14 cellular contexts compared by ENCODE assay signal in genomic region chr12:21615441-21615840, GRCh38. TPM values are rescaled to one million over a fixed set of nuclear protein-coding genes. Genes with fewer than 3 reads are reported as not detected.
DNase-seq lines count a peak whose midpoint lies in the region; ATAC-seq and TF ChIP-seq lines count a peak whose summit lies in the region.
"Had no signal": no experiment of that assay in that cellular context is flagged by ENCODE, and none has a peak within 500 bp of the region (broad histone marks: within the 10 kb centered on the region; RNA-seq: fewer than 3 reads in every experiment).

No MANE protein-coding gene starts in this region.

- H3K4me2 ChIP-seq in PC-3 (ENCODE audit: low read length): no peak overlapping the region

- H3K9me2 ChIP-seq in PC-3 (replicated peaks; ENCODE audit: low read length): no peaks in the 10 kb centered on the region

- no peak overlapping the region for H3K9ac ChIP-seq in PC-3 (ENCODE audit: low read length)

- peaks cover 11% of the 10 kb centered on the region for H3K36me3 Mint-ChIP-seq in activated naive CD8-positive, alpha-beta T cell treated with anti-CD3 and anti-CD28 coated beads for 36 hours

- TF ChIP-seq CTCF in PC-3 (conservative IDR thresholded peaks at IDR 0.05; ENCODE audit: low read depth, low read length): no peak

- H3F3A ChIP-seq in PC-3 (ENCODE audit: low read length, unreplicated experiment): no peaks in the 10 kb centered on the region

- BruUV-seq in PC-3 (replicated peaks; lab: Mats Ljungman, UMichigan): no TSS peak

- CTCF ChIA-PET in PC-3 (lab: Charles Lee): no interaction called here

- no peak overlapping the region for H3K27ac ChIP-seq in PC-3 (ENCODE audit: low read length)

- ATAC-seq in PC-3: no peak
- ATAC-seq: right cardiac atrium had no signal

- H3K9me3 ChIP-seq in PC-3 (ENCODE audit: low read length): no peaks in the 10 kb centered on the region

- H3K79me2 ChIP-seq in PC-3 (ENCODE audit: low read length): no peaks in the 10 kb centered on the region

- peak overlapping the region; percentile 76 for H3K27ac Mint-ChIP-seq in activated naive CD8-positive, alpha-beta T cell treated with anti-CD3 and anti-CD28 coated beads for 36 hours

- intact Hi-C loops in PC-3 (cut with micrococcal nuclease): no loop called here

- H3K36me3 ChIP-seq in PC-3 (ENCODE audit: low read depth, low read length): no peaks in the 10 kb centered on the region

- no peaks in the 10 kb centered on the region for H3K4me1 ChIP-seq in PC-3 (ENCODE audit: insufficient read depth, low read length)

- POLR2A ChIA-PET in PC-3 (lab: Charles Lee; ENCODE audit: unreplicated experiment): interaction anchor here (0.6 kb wide), 1 partner anchor 26 kb away, joined by 4 read pairs; no protein-coding TSS in a partner anchor

- H3K27me3 ChIP-seq in PC-3 (ENCODE audit: low read length): no peaks in the 10 kb centered on the region

- H3K4me3 Mint-ChIP-seq in activated naive CD8-positive, alpha-beta T cell treated with anti-CD3 and anti-CD28 coated beads for 36 hours: peak overlapping the region; percentile 5

- peak; percentile 47 for DNase-seq in HCEC 1CT
- DNase-seq in PC-3: peak; percentile 2
- DNase-seq in activated naive CD8-positive, alpha-beta T cell treated with anti-CD3 and anti-CD28 coated beads for 36 hours: peak; percentile 4
- peak; percentile 60 for DNase-seq in pulmonary artery endothelial cell (ENCODE audit: low read depth, low spot score)
- DNase-seq in NCI-H2171 treated with DMSO at 0.1 percent for 48 hours (lab: John Stamatoyannopoulos, UW): no peak
- DNase-seq in central memory CD4-positive, alpha-beta T cell: no peak
- DNase-seq in NK-92 (lab: John Stamatoyannopoulos, UW; ENCODE audit: unreplicated experiment): no peak
- DNase-seq: activated effector memory CD4-positive, alpha-beta T cell treated with Interleukin-2 at 50 U/mL for 16 hours; DMS 273 treated with DMSO at 0.1 percent for 48 hours; effector CD4-positive, alpha-beta T cell; Karpas-422; NCI-H526; right cardiac atrium had no signal

- H2AFZ ChIP-seq in PC-3 (ENCODE audit: low read length): no peak overlapping the region

- peaks cover 6% of the 10 kb centered on the region for H3K9me3 Mint-ChIP-seq in activated naive CD8-positive, alpha-beta T cell treated with anti-CD3 and anti-CD28 coated beads for 36 hours

- H3K4me1 Mint-ChIP-seq in activated naive CD8-positive, alpha-beta T cell treated with anti-CD3 and anti-CD28 coated beads for 36 hours: peaks cover 44% of the 10 kb centered on the region

- H3K27me3 Mint-ChIP-seq in activated naive CD8-positive, alpha-beta T cell treated with anti-CD3 and anti-CD28 coated beads for 36 hours: no peaks in the 10 kb centered on the region

- no peak overlapping the region for H3K4me3 ChIP-seq in PC-3 (ENCODE audit: low read length)

- no peaks in the 10 kb centered on the region for H4K20me1 ChIP-seq in PC-3 (ENCODE audit: low read length)

RNA-seq across cellular contexts. Expression of gene GYS2, which starts 10.8 kb away (rescaled TPM):
- total RNA-seq in PC-3 (2014; rRNA removed) (not detected in 2 replicates), pulmonary artery endothelial cell (not detected in 2 replicates)
- not detected for total RNA-seq in activated naive CD8-positive, alpha-beta T cell treated with anti-CD3 and anti-CD28 coated beads for 36 hours
- total RNA-seq: mucosa of gallbladder had no signal

RNA-seq across cellular contexts. Expression of gene LDHB, which starts 42.2 kb away (rescaled TPM):
- total RNA-seq in PC-3 (2014; rRNA removed): 432 and 548 TPM in 2 replicates
- total RNA-seq in activated naive CD8-positive, alpha-beta T cell treated with anti-CD3 and anti-CD28 coated beads for 36 hours: 1,000 to 10,000 TPM; 1,947 to 1,996 TPM
- total RNA-seq in pulmonary artery endothelial cell: 818 and 900 TPM in 2 replicates

Comparison
In these comparisons a context has a peak if more than half of its experiments do, and no peak if none do; other contexts are left out.
1. DNase-seq: peak in HCEC 1CT (single experiment), PC-3 (single experiment), activated naive CD8-positive, alpha-beta T cell treated with anti-CD3 and anti-CD28 coated beads for 36 hours (single experiment) and pulmonary artery endothelial cell (single experiment); none in NCI-H2171 treated with DMSO at 0.1 percent for 48 hours (single experiment), central memory CD4-positive, alpha-beta T cell (single experiment) and NK-92 (single experiment).